1 cellular context compared by ENCODE assay signal in genomic region chr7:127585044-127585953, GRCh38.
TF ChIP-seq lines count a peak whose summit lies in the region.

A gene with protein sequence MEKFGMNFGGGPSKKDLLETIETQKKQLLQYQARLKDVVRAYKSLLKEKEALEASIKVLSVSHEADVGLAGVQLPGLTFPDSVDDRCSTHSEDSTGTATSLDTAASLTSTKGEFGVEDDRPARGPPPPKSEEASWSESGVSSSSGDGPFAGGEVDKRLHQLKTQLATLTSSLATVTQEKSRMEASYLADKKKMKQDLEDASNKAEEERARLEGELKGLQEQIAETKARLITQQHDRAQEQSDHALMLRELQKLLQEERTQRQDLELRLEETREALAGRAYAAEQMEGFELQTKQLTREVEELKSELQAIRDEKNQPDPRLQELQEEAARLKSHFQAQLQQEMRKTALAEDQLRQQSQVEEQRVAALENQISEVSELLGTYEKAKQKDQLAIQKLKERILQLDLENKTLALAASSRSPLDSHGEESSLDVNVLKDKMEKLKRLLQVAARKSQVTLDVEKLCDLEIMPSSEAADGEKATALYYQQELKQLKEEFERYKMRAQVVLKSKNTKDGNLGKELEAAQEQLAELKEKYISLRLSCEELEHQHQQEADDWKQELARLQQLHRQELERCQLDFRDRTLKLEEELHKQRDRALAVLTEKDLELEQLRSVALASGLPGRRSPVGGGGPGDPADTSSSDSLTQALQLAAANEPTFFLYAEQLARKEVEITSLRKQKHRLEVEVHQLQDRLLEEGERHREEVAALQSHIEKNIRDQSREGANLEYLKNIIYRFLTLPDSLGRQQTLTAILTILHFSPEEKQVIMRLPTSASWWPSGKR (minus strand): TSS chr7:127585596. CDS start chr7:127585182, 414 bp downstream.

TF ChIP-seq in WTC11, 78 proteins besides CTCF, POLR2A, EP300 and RAD21 (continued from another document):
- TF ChIP-seq E2F5 (CRISPR knock-in tag; IDR thresholded peaks at IDR 0.05) (no peak), ESRRA (CRISPR knock-in tag; IDR thresholded peaks at IDR 0.05; ENCODE audit: borderline replicate concordance) (no peak), ZNF232 (CRISPR knock-in tag; IDR thresholded peaks at IDR 0.05) (peak; percentile 87; the same call in 1 of the 2 replicates), IRF1 (CRISPR knock-in tag; IDR thresholded peaks at IDR 0.05) (peak; percentile 76), CREM (CRISPR knock-in tag; IDR thresholded peaks at IDR 0.05) (peak; percentile 97), FOXK1 (CRISPR knock-in tag; IDR thresholded peaks at IDR 0.05) (peak; percentile 88), ETV6 (CRISPR knock-in tag; IDR thresholded peaks at IDR 0.05) (peak; percentile 91), FOXP1 (CRISPR knock-in tag; IDR thresholded peaks at IDR 0.05; ENCODE audit: borderline replicate concordance) (peak; percentile 78; the same call in 1 of the 2 replicates), ATF1 (CRISPR knock-in tag; IDR thresholded peaks at IDR 0.05) (no peak), ZNF219 (CRISPR knock-in tag; IDR thresholded peaks at IDR 0.05; ENCODE audit: borderline replicate concordance) (no peak), HMGXB4 (CRISPR knock-in tag; IDR thresholded peaks at IDR 0.05) (peak; percentile 56; the same call in 1 of the 2 replicates), TEAD1 (CRISPR knock-in tag; IDR thresholded peaks at IDR 0.05) (peak; percentile 53; the same call in 1 of the 2 replicates)
- TF ChIP-seq, protein P1, sequence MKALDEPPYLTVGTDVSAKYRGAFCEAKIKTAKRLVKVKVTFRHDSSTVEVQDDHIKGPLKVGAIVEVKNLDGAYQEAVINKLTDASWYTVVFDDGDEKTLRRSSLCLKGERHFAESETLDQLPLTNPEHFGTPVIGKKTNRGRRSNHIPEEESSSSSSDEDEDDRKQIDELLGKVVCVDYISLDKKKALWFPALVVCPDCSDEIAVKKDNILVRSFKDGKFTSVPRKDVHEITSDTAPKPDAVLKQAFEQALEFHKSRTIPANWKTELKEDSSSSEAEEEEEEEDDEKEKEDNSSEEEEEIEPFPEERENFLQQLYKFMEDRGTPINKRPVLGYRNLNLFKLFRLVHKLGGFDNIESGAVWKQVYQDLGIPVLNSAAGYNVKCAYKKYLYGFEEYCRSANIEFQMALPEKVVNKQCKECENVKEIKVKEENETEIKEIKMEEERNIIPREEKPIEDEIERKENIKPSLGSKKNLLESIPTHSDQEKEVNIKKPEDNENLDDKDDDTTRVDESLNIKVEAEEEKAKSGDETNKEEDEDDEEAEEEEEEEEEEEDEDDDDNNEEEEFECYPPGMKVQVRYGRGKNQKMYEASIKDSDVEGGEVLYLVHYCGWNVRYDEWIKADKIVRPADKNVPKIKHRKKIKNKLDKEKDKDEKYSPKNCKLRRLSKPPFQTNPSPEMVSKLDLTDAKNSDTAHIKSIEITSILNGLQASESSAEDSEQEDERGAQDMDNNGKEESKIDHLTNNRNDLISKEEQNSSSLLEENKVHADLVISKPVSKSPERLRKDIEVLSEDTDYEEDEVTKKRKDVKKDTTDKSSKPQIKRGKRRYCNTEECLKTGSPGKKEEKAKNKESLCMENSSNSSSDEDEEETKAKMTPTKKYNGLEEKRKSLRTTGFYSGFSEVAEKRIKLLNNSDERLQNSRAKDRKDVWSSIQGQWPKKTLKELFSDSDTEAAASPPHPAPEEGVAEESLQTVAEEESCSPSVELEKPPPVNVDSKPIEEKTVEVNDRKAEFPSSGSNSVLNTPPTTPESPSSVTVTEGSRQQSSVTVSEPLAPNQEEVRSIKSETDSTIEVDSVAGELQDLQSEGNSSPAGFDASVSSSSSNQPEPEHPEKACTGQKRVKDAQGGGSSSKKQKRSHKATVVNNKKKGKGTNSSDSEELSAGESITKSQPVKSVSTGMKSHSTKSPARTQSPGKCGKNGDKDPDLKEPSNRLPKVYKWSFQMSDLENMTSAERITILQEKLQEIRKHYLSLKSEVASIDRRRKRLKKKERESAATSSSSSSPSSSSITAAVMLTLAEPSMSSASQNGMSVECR (CRISPR knock-in tag; IDR thresholded peaks at IDR 0.05; ENCODE audit: borderline replicate concordance): peak; percentile 72; the same call in 1 of the 2 replicates
- TF ChIP-seq, protein P2, sequence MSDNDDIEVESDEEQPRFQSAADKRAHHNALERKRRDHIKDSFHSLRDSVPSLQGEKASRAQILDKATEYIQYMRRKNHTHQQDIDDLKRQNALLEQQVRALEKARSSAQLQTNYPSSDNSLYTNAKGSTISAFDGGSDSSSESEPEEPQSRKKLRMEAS (CRISPR knock-in tag; IDR thresholded peaks at IDR 0.05): peak; percentile 97
- TF ChIP-seq, protein P3, sequence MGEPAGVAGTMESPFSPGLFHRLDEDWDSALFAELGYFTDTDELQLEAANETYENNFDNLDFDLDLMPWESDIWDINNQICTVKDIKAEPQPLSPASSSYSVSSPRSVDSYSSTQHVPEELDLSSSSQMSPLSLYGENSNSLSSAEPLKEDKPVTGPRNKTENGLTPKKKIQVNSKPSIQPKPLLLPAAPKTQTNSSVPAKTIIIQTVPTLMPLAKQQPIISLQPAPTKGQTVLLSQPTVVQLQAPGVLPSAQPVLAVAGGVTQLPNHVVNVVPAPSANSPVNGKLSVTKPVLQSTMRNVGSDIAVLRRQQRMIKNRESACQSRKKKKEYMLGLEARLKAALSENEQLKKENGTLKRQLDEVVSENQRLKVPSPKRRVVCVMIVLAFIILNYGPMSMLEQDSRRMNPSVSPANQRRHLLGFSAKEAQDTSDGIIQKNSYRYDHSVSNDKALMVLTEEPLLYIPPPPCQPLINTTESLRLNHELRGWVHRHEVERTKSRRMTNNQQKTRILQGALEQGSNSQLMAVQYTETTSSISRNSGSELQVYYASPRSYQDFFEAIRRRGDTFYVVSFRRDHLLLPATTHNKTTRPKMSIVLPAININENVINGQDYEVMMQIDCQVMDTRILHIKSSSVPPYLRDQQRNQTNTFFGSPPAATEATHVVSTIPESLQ (CRISPR knock-in tag; IDR thresholded peaks at IDR 0.05): no peak
TF ChIP-seq in WTC11: peak in this region for 17.
